8 cellular contexts compared by ENCODE assay signal in genomic region chr3:48694610-48695051, GRCh38. TPM values are rescaled to one million over a fixed set of nuclear protein-coding genes. Genes with fewer than 3 reads are reported as not detected.
A peak's percentile ranks its signal among the peaks of the same experiment; 100 is the strongest.
DNase-seq lines count a peak whose midpoint lies in the region; ATAC-seq and TF ChIP-seq lines count a peak whose summit lies in the region.

No MANE protein-coding gene starts in this region.

- no peaks in the 10 kb centered on the region for H3K27me3 ChIP-seq in left lung
- H3K27me3 ChIP-seq in thymus (ENCODE audit: control insufficient read depth, insufficient read depth): no peaks in the 10 kb centered on the region

- intact Hi-C loops in left lung (cut with DNase I): no loop called here
- intact Hi-C loops in activated CD4-positive, alpha-beta T cell treated with anti-CD3 and anti-CD28 coated beads, Interleukin-2, amount 10 ng/mL, durations not matched to agents 24 days and 14 days (cut with micrococcal nuclease): no loop called here

- no peaks in the 10 kb centered on the region for H3K27me3 Mint-ChIP-seq in chondrocyte (ENCODE audit: low read depth)
- no peaks in the 10 kb centered on the region for H3K27me3 Mint-ChIP-seq in activated CD4-positive, alpha-beta T cell treated with anti-CD3 and anti-CD28 coated beads, Interleukin-2, amount 10 ng/mL, durations not matched to agents 24 days and 14 days

- H3K36me3 Mint-ChIP-seq in chondrocyte (ENCODE audit: low read depth): peaks cover 37% of the 10 kb centered on the region
- peaks cover 45% of the 10 kb centered on the region for H3K36me3 Mint-ChIP-seq in activated CD4-positive, alpha-beta T cell treated with anti-CD3 and anti-CD28 coated beads, Interleukin-2, amount 10 ng/mL, durations not matched to agents 24 days and 14 days (ENCODE audit: low read depth)

- H3K4me1 Mint-ChIP-seq in chondrocyte (ENCODE audit: low read depth): peaks cover 53% of the 10 kb centered on the region
- H3K4me1 Mint-ChIP-seq in activated CD4-positive, alpha-beta T cell treated with anti-CD3 and anti-CD28 coated beads, Interleukin-2, amount 10 ng/mL, durations not matched to agents 24 days and 14 days: peaks cover 5% of the 10 kb centered on the region

- H3K27ac ChIP-seq in left lung: peak overlapping the region; percentile 61 to 62
- peak overlapping the region; percentile 25 for H3K27ac ChIP-seq in thymus (ENCODE audit: low read depth)

- peak overlapping the region; percentile 96 for H3K27ac Mint-ChIP-seq in chondrocyte (ENCODE audit: unreplicated experiment)
- H3K27ac Mint-ChIP-seq in activated CD4-positive, alpha-beta T cell treated with anti-CD3 and anti-CD28 coated beads, Interleukin-2, amount 10 ng/mL, durations not matched to agents 24 days and 14 days: no peak overlapping the region

- TF ChIP-seq CTCF in chondrocyte (IDR thresholded peaks at IDR 0.05): no peak
- no peak for TF ChIP-seq CTCF in left lung (IDR thresholded peaks at IDR 0.05)

- peak; percentile 81 for DNase-seq in M059J (ENCODE audit: low read depth)
- no peak for DNase-seq in chondrocyte (ENCODE audit: low spot score)
- peak in 1 of 2 donors; percentile 79 for DNase-seq in left lung
- DNase-seq in NCI-H1436 treated with DMSO at 0.1 percent for 48 hours (lab: John Stamatoyannopoulos, UW): no peak
- no peak for DNase-seq in NCI-H2081 treated with DMSO at 0.1 percent for 48 hours (lab: John Stamatoyannopoulos, UW)
- no peak for DNase-seq in activated CD4-positive, alpha-beta T cell treated with anti-CD3 and anti-CD28 coated beads, Interleukin-2, amount 10 ng/mL, durations not matched to agents 24 days and 14 days
- DNase-seq in activated naive CD4-positive, alpha-beta T cell treated with Interleukin-2 at 50 U/mL for 16 hours: no peak

- WGBS in thymus: 94% methylated on average over 6 of the region's 6 CpGs

- H3K4me3 Mint-ChIP-seq in chondrocyte (ENCODE audit: unreplicated experiment): peak overlapping the region; percentile 75
- H3K4me3 Mint-ChIP-seq in activated CD4-positive, alpha-beta T cell treated with anti-CD3 and anti-CD28 coated beads, Interleukin-2, amount 10 ng/mL, durations not matched to agents 24 days and 14 days: no peak overlapping the region

- H3K9me3 Mint-ChIP-seq in chondrocyte (ENCODE audit: low read depth): no peaks in the 10 kb centered on the region
- no peaks in the 10 kb centered on the region for H3K9me3 Mint-ChIP-seq in activated CD4-positive, alpha-beta T cell treated with anti-CD3 and anti-CD28 coated beads, Interleukin-2, amount 10 ng/mL, durations not matched to agents 24 days and 14 days

- H3K4me1 ChIP-seq in left lung: peaks cover 14 to 28% of the 10 kb centered on the region in 2 donors
- H3K4me1 ChIP-seq in thymus (ENCODE audit: control insufficient read depth, insufficient read depth, low read length): no peaks in the 10 kb centered on the region

- peak; percentile 88 for ATAC-seq in left lung

- H3K4me3 ChIP-seq in left lung (no peak overlapping the region), thymus (ENCODE audit: low read length) (no peak overlapping the region)

- H3K36me3 ChIP-seq in left lung: peaks cover 5 to 79% of the 10 kb centered on the region in 2 donors
- H3K36me3 ChIP-seq in thymus (ENCODE audit: control insufficient read depth, insufficient read depth): peaks cover 82% of the 10 kb centered on the region

- H3K9me3 ChIP-seq in left lung (no peaks in the 10 kb centered on the region), thymus (ENCODE audit: control insufficient read depth) (no peaks in the 10 kb centered on the region)

RNA-seq across cellular contexts. Expression of gene NCKIPSD, which starts 8.9 kb away (rescaled TPM):
- total RNA-seq in M059J (2014; rRNA removed; shearing (Covaris generic)): 34.2 and 35.4 TPM in 2 replicates
- total RNA-seq in chondrocyte (24.0 to 27.2 TPM (median 24.7 TPM) in 3 replicates), left lung (10 to 100 TPM; 15.6 to 16.0 TPM)
- polyA plus RNA-seq in thymus: 7.0 TPM
- total RNA-seq in activated CD4-positive, alpha-beta T cell treated with anti-CD3 and anti-CD28 coated beads, Interleukin-2, amount 10 ng/mL, durations not matched to agents 24 days and 14 days: 53.1 and 54.1 TPM in 2 replicates

RNA-seq across cellular contexts. Expression of gene IP6K2, which starts 22.4 kb away (rescaled TPM):
- 54.1 and 99.4 TPM in 2 replicates for total RNA-seq in M059J (2014; rRNA removed; shearing (Covaris generic))
- total RNA-seq in chondrocyte: 68.8 to 109 TPM (median 72.3 TPM) in 3 replicates
- 10 to 100 TPM; 58.6 to 74.5 TPM for total RNA-seq in left lung
- polyA plus RNA-seq in thymus: 134 TPM
- 57.9 and 58.4 TPM in 2 replicates for total RNA-seq in activated CD4-positive, alpha-beta T cell treated with anti-CD3 and anti-CD28 coated beads, Interleukin-2, amount 10 ng/mL, durations not matched to agents 24 days and 14 days

RNA-seq across cellular contexts. Expression of gene CELSR3, which starts 31.9 kb away (rescaled TPM):
- total RNA-seq in M059J (2014; rRNA removed; shearing (Covaris generic)): 3.8 and 5.2 TPM in 2 replicates
- 9.6 to 11.4 TPM (median 10.5 TPM) in 3 replicates for total RNA-seq in chondrocyte
- total RNA-seq in left lung: 1 to 10 TPM in 1 of 2 donors, under 1 TPM in 1; 0.93 to 1.2 TPM
- 1.4 TPM for polyA plus RNA-seq in thymus
- total RNA-seq in activated CD4-positive, alpha-beta T cell treated with anti-CD3 and anti-CD28 coated beads, Interleukin-2, amount 10 ng/mL, durations not matched to agents 24 days and 14 days: 14.5 and 15.2 TPM in 2 replicates

RNA-seq across cellular contexts. Expression of gene SLC26A6, which starts 59.4 kb away (rescaled TPM):
- 15.2 and 21.3 TPM in 2 replicates for total RNA-seq in M059J (2014; rRNA removed; shearing (Covaris generic))
- total RNA-seq in chondrocyte: 66.8 to 70.5 TPM (median 69.3 TPM) in 3 replicates
- total RNA-seq in left lung: 10 to 100 TPM; 32.0 to 34.9 TPM
- 24.7 TPM for polyA plus RNA-seq in thymus
- total RNA-seq in activated CD4-positive, alpha-beta T cell treated with anti-CD3 and anti-CD28 coated beads, Interleukin-2, amount 10 ng/mL, durations not matched to agents 24 days and 14 days: 57.2 and 58.2 TPM in 2 replicates
